Comparison of ENCODE assay signal across 2 cellular contexts in the genomic region with DNA sequence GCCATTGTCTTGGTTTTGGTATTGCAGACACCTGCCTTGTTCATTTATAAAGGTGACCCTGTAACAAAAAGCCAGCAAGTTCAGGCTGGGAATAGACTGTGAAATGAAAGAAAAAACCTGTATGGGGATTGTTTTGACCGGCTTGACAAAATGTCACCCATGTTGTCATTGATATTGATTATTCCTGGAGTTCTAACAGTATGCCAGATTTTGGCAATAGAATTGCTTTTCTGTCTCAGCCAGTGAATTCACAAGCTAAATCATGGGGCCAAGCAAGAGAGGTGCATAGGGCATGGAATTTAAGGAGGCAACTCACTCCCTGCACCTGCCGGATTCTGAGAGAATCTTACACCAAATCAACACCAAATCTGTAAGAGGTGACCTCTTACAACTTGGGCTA.
TF ChIP-seq lines count a peak whose summit lies in the region.

No MANE protein-coding gene starts in this region.

TF ChIP-seq in HepG2, 621 proteins besides CTCF, POLR2A, EP300 and RAD21 (continued from another document):
- TF ChIP-seq CEBPZ (IDR thresholded peaks at IDR 0.05; ENCODE audit: low read length) = no peak
TF ChIP-seq in HepG2: peak in this region for 1.

TF ChIP-seq in neural cell, 6 proteins besides CTCF, POLR2A, EP300 and RAD21 (continued from another document):
- TF ChIP-seq REST (IDR thresholded peaks at IDR 0.05; ENCODE audit: borderline replicate concordance) = no peak
- TF ChIP-seq POLR2AphosphoS5 (IDR thresholded peaks at IDR 0.05) = no peak
- TF ChIP-seq EZH2 (IDR thresholded peaks at IDR 0.05; ENCODE audit: borderline replicate concordance, insufficient read depth, low read length, poor library complexity, severe bottlenecking) = no peak
- no peak for TF ChIP-seq TAF1 (IDR thresholded peaks at IDR 0.05; ENCODE audit: low read depth)
TF ChIP-seq in neural cell: peak in this region for 0.
